20 cellular contexts compared by ENCODE assay signal in genomic region chr10:99629625-99629978, GRCh38.
"Had no signal": no experiment of that assay in that cellular context is flagged by ENCODE, and none has a peak within 500 bp of the region (broad histone marks: within the 10 kb centered on the region; RNA-seq: fewer than 3 reads in every experiment).

No MANE protein-coding gene starts in this region.

- H3K27ac ChIP-seq: coronary artery, neutrophil, suprapubic skin had no signal

- H3K4me3 ChIP-seq: coronary artery, suprapubic skin had no signal

- DNase-seq: activated CD4-positive, alpha-beta T cell treated with anti-CD3 and anti-CD28 coated beads, Interleukin-2, amount 50 U/mL, for 48 hours; activated effector memory CD4-positive, alpha-beta T cell treated with anti-CD3 and anti-CD28 coated beads, Interleukin-2, amount 50 U/mL, for 16 hours; activated T-cell treated with anti-CD3 and anti-CD28 coated beads, Interleukin-2, amount 50 U/mL, for 24 hours; amniotic stem cell; foreskin fibroblast; glutamatergic neuron; kidney glomerular epithelial cell; left ventricle myocardium superior; mesenchymal stem cell; natural killer cell; retina; stimulated activated CD4-positive, alpha-beta T cell treated with anti-CD3 and anti-CD28 coated beads, Interleukin-2, amount 100 ng/mL, for 48 hours; stimulated activated naive CD4-positive, alpha-beta T cell; SW 1271; trophoblast cell had no signal

- H3K9me3 ChIP-seq: neutrophil, suprapubic skin had no signal

- H3K4me1 Mint-ChIP-seq: central memory CD8-positive, alpha-beta T cell; natural killer cell had no signal

- H3K27me3 ChIP-seq: neutrophil, suprapubic skin had no signal

- H3K4me3 Mint-ChIP-seq: activated naive CD8-positive, alpha-beta T cell; activated T-cell treated with anti-CD3 and anti-CD28 coated beads, Interleukin-2, amount 50 U/mL, for 24 hours; central memory CD8-positive, alpha-beta T cell; natural killer cell had no signal

- ATAC-seq: left ventricle myocardium superior, natural killer cell had no signal

- H3K36me3 ChIP-seq: neutrophil, suprapubic skin had no signal

- H3K9me3 Mint-ChIP-seq: activated T-cell treated with anti-CD3 and anti-CD28 coated beads, Interleukin-2, amount 50 U/mL, for 24 hours; central memory CD8-positive, alpha-beta T cell; natural killer cell had no signal

- H3K36me3 Mint-ChIP-seq: natural killer cell had no signal

- H3K27ac Mint-ChIP-seq: activated naive CD8-positive, alpha-beta T cell; activated T-cell treated with anti-CD3 and anti-CD28 coated beads, Interleukin-2, amount 50 U/mL, for 24 hours; natural killer cell had no signal
